Comparison of ENCODE assay signal across 8 cellular contexts in genomic region chr13:99501135-99501951, GRCh38. TPM values are rescaled to one million over a fixed set of nuclear protein-coding genes. Genes with fewer than 3 reads are reported as not detected.
DNase-seq lines count a peak whose midpoint lies in the region; ATAC-seq, FAIRE-seq and TF ChIP-seq lines count a peak whose summit lies in the region.

Gene TM9SF2, plus strand, starts transcription at chr13:99501472. Its CDS starts 135 bp downstream, at chr13:99501607.

- no peaks in the 10 kb centered on the region for H4K20me1 ChIP-seq in mammary epithelial cell (ENCODE audit: insufficient read depth, low read length)

- no peaks in the 10 kb centered on the region for H3K27me3 ChIP-seq in ACC112 (ENCODE audit: insufficient read depth, low read length)
- H3K27me3 ChIP-seq in WERI-Rb-1 (ENCODE audit: insufficient read depth, low read depth, severe bottlenecking): no peaks in the 10 kb centered on the region
- H3K27me3 ChIP-seq in mammary epithelial cell (ENCODE audit: insufficient read depth, low read length): no peaks in the 10 kb centered on the region
- H3K27me3 ChIP-seq in iPS-20b (ENCODE audit: insufficient read depth, low read length): no peaks in the 10 kb centered on the region
- H3K27me3 ChIP-seq in small intestine (ENCODE audit: control insufficient read depth in 2 of 2, insufficient read depth in 2 of 2, low read length in 2 of 2): no peaks in the 10 kb centered on the region

- BruUV-seq in mammary epithelial cell (replicated peaks; lab: Mats Ljungman, UMichigan): no TSS peak

- H3K4me3 ChIP-seq in ACC112 (ENCODE audit: low read depth, low read length) (peak within 1 kb of the TSS; percentile 86), WERI-Rb-1 (ENCODE audit: low read depth, low read length) (peak within 1 kb of the TSS; percentile 76), mammary epithelial cell (replicated peaks in 1 of 3; ENCODE audit: insufficient read depth in 1 of 3, low read depth in 2 of 3, low read length in 3 of 3) (peak within 1 kb of the TSS; percentile 76 to 99 (median 79)), iPS-20b (ENCODE audit: low read length) (peak within 1 kb of the TSS; percentile 86), small intestine (ENCODE audit: low read depth in 1 of 2, low read length in 2 of 2) (peak within 1 kb of the TSS; percentile 58 to 100)

- peak within 1 kb of the TSS; percentile 91 for H3K4me2 ChIP-seq in mammary epithelial cell (ENCODE audit: insufficient read depth, low read depth, low read length)

- intact Hi-C loops in mammary epithelial cell (cut with micrococcal nuclease): loop anchor here (1.0 to 5.0 kb wide), 2 partner anchors 59 to 111 kb away; no protein-coding TSS in a partner anchor

- H3K36me3 ChIP-seq in ACC112 (ENCODE audit: insufficient read depth, low read length): no peaks in the 10 kb centered on the region
- H3K36me3 ChIP-seq in WERI-Rb-1: peaks cover 7% of the 10 kb centered on the region; the same call in 1 of the 2 replicates
- H3K36me3 ChIP-seq in mammary epithelial cell (ENCODE audit: insufficient read depth, low read length): no peaks in the 10 kb centered on the region
- no peaks in the 10 kb centered on the region for H3K36me3 ChIP-seq in iPS-20b (ENCODE audit: insufficient read depth, low read depth, low read length)
- no peaks in the 10 kb centered on the region for H3K36me3 ChIP-seq in small intestine (ENCODE audit: control insufficient read depth in 2 of 2, insufficient read depth in 2 of 2, low read length in 2 of 2)

- H3K79me2 ChIP-seq in ACC112 (ENCODE audit: control insufficient read depth, insufficient read depth, low read length, unreplicated experiment) (peaks cover 46% of the 10 kb centered on the region), mammary epithelial cell (ENCODE audit: insufficient read depth, low read length) (peaks cover 51% of the 10 kb centered on the region)

- WGBS in mammary epithelial cell (ENCODE audit: low coverage, missing lambda C conversion rate): under 1% methylated on average over 25 of the region's 61 CpGs
- WGBS in small intestine, 3 donors: 1% methylated on average over 60 to 61 of the region's 61 CpGs

- CTCF ChIA-PET in mammary epithelial cell (lab: Charles Lee; ENCODE audit: low non-redundant PET): interaction anchor here (0.8 kb wide), 1 partner anchor 58 kb away, joined by 4 read pairs; no protein-coding TSS in a partner anchor

- DNase-seq in NCI-H2227 (lab: John Stamatoyannopoulos, UW; ENCODE audit: unreplicated experiment) (peak; percentile 97), WERI-Rb-1 (peak; percentile 100), mammary epithelial cell (peak; percentile 97), small intestine (peak; percentile 98)

- ATAC-seq in GM18870 (IDR thresholded peaks at IDR 0.05; ENCODE audit: unreplicated experiment) (peak; percentile 39), HG03135 (IDR thresholded peaks at IDR 0.05; ENCODE audit: unreplicated experiment) (peak; percentile 54)

- dilution Hi-C loops in mammary epithelial cell (cut with HindIII; ENCODE audit: low sequenced_read_pairs): no loop called here

- H3K27ac ChIP-seq in ACC112 (ENCODE audit: low read depth, low read length) (no peak within 1 kb of the TSS), WERI-Rb-1 (peak within 1 kb of the TSS; percentile 71), mammary epithelial cell (ENCODE audit: insufficient read depth, low read depth, low read length) (peak within 1 kb of the TSS; percentile 84), iPS-20b (ENCODE audit: low read length) (peak within 1 kb of the TSS; percentile 63), small intestine (ENCODE audit: low read depth in 1 of 2, low read length in 1 of 2) (peak within 1 kb of the TSS; percentile 89 to 99)

- H3K4me1 ChIP-seq in ACC112 (ENCODE audit: control insufficient read depth, insufficient read depth, low read length, unreplicated experiment): peaks cover 19% of the 10 kb centered on the region
- H3K4me1 ChIP-seq in mammary epithelial cell (ENCODE audit: insufficient read depth, low read length): peaks cover 29% of the 10 kb centered on the region
- H3K4me1 ChIP-seq in iPS-20b (ENCODE audit: insufficient read depth, low read length): peaks cover 11% of the 10 kb centered on the region; the same call in 1 of the 2 replicates
- H3K4me1 ChIP-seq in small intestine (ENCODE audit: control insufficient read depth in 2 of 2, insufficient read depth in 1 of 2, low read depth in 1 of 2, low read length in 1 of 2): peaks cover 4 to 5% of the 10 kb centered on the region in 2 donors

- H3K9ac ChIP-seq in mammary epithelial cell (ENCODE audit: insufficient read depth, low read length) (peak within 1 kb of the TSS; percentile 91), iPS-20b (ENCODE audit: low read depth, low read length) (peak within 1 kb of the TSS; percentile 92)

- in situ Hi-C loops in mammary epithelial cell (cut with MboI; ENCODE audit: low sequenced_read_pairs in 2 of 2): no loop called here

- FAIRE-seq in small intestine (lab: Jason Lieb, UNC): no peak

- peak within 1 kb of the TSS; percentile 96 for H2AFZ ChIP-seq in ACC112 (ENCODE audit: low read length, unreplicated experiment)
- peak within 1 kb of the TSS; percentile 97 for H2AFZ ChIP-seq in mammary epithelial cell (ENCODE audit: low read depth, low read length)

- peaks cover 2% of the 10 kb centered on the region for H3K9me3 ChIP-seq in WERI-Rb-1 (ENCODE audit: severe bottlenecking)
- H3K9me3 ChIP-seq in mammary epithelial cell (replicated peaks; ENCODE audit: insufficient read depth, low read length): no peaks in the 10 kb centered on the region
- no peaks in the 10 kb centered on the region for H3K9me3 ChIP-seq in iPS-20b (ENCODE audit: insufficient read depth, low read depth, low read length)
- H3K9me3 ChIP-seq in small intestine (ENCODE audit: control insufficient read depth, low read depth): no peaks in the 10 kb centered on the region

- no peak for TF ChIP-seq CTCF in WERI-Rb-1 (IDR thresholded peaks at IDR 0.05; ENCODE audit: low read depth, low read length)
- TF ChIP-seq CTCF in mammary epithelial cell (conservative IDR thresholded peaks at IDR 0.05 in 1 of 2, IDR thresholded peaks at IDR 0.05 in 1 of 2; ENCODE audit: extremely low read depth in 1 of 2, insufficient read depth in 1 of 2, low read depth in 1 of 2, low read length in 2 of 2): no peak

RNA-seq across cellular contexts. Expression of gene TM9SF2, which starts in this region (rescaled TPM):
- 100 to 1,000 TPM in 1 of 2 donors, 10 to 100 TPM in 1; 87.8 to 143 TPM for total RNA-seq in mammary epithelial cell
- polyA plus RNA-seq in mammary epithelial cell (74.9 TPM), small intestine (100 to 1,000 TPM in 1 of 3 donors, 10 to 100 TPM in 2; 35.6 to 144 (median 40.8) TPM)
- polyA minus RNA-seq in mammary epithelial cell: 80.6 TPM
